Comparison of ENCODE assay signal across 10 cellular contexts in genomic region chr14:74945261-74945851, GRCh38. TPM values are rescaled to one million over a fixed set of nuclear protein-coding genes. Genes with fewer than 3 reads are reported as not detected.
DNase-seq lines count a peak whose midpoint lies in the region; ATAC-seq, FAIRE-seq and TF ChIP-seq lines count a peak whose summit lies in the region.
"Had no signal": no experiment of that assay in that cellular context is flagged by ENCODE, and none has a peak within 500 bp of the region (broad histone marks: within the 10 kb centered on the region; RNA-seq: fewer than 3 reads in every experiment).

No MANE protein-coding gene starts in this region.

- H2AFZ ChIP-seq in MM.1S (ENCODE audit: low read length) = no peak overlapping the region

- CTCF ChIA-PET in CD4-positive, alpha-beta memory T cell (lab: Charles Lee; ENCODE audit: partially characterized antibody) = interaction anchor here (0.6 to 6.2 kb wide), 21 partner anchors 9 to 359 kb away, joined by 3 to 101 read pairs (median 3); partner anchors contain the start of genes EIF2B2 and RPS6KL1

- peak; percentile 72 for DNase-seq in activated CD8-positive, alpha-beta memory T cell treated with anti-CD3 and anti-CD28 coated beads, Interleukin-2, amount 50 U/mL, for 48 hours
- no peak for DNase-seq in activated CD8-positive, alpha-beta memory T cell treated with anti-CD3 and anti-CD28 coated beads for 24 hours
- peak; percentile 16 for DNase-seq in MM.1S
- peak; percentile 32 for DNase-seq in cardiac fibroblast (ENCODE audit: low read depth in 2 of 2)
- peak in 2 of 6 donors; percentile 52 to 59 for DNase-seq in pancreas
- no peak for DNase-seq in CD4-positive, alpha-beta memory T cell
- DNase-seq in activated naive CD4-positive, alpha-beta T cell treated with anti-CD3 and anti-CD28 coated beads, Interleukin-2, amount 50 U/mL, for 16 hours = no peak

- no peaks in the 10 kb centered on the region for H3K36me3 ChIP-seq in MM.1S (replicated peaks; ENCODE audit: insufficient read depth, low read length)
- no peaks in the 10 kb centered on the region for H3K36me3 ChIP-seq in pancreas
- H3K36me3 ChIP-seq in CD4-positive, alpha-beta memory T cell (ENCODE audit: insufficient read depth, low read length) = no peaks in the 10 kb centered on the region

- H3K27ac Mint-ChIP-seq in CD4-positive, alpha-beta memory T cell = no peak overlapping the region

- no peaks in the 10 kb centered on the region for H3K79me2 ChIP-seq in MM.1S (ENCODE audit: low read length)

- no peak overlapping the region for H3K4me3 Mint-ChIP-seq in CD4-positive, alpha-beta memory T cell

- peaks cover 0 to 2% of the 10 kb centered on the region in 2 donors for H3K27me3 Mint-ChIP-seq in CD4-positive, alpha-beta memory T cell

- H3K4me1 Mint-ChIP-seq in CD4-positive, alpha-beta memory T cell = peaks cover 14 to 38% (median 32%) of the 10 kb centered on the region in 4 donors

- H3K27ac ChIP-seq in MM.1S (ENCODE audit: low read length) = no peak overlapping the region
- no peak overlapping the region for H3K27ac ChIP-seq in pancreas
- no peak overlapping the region for H3K27ac ChIP-seq in CD4-positive, alpha-beta memory T cell (ENCODE audit: low read depth, low read length)

- TF ChIP-seq CTCF in MM.1S (IDR thresholded peaks at IDR 0.05; ENCODE audit: low read length) (peak; percentile 45), cardiac fibroblast (IDR thresholded peaks at IDR 0.05; ENCODE audit: low read depth, low read length) (peak; percentile 60), pancreas (IDR thresholded peaks at IDR 0.05) (peak; percentile 23 to 45 (median 34))

- H3K27me3 ChIP-seq in MM.1S (replicated peaks; ENCODE audit: insufficient read depth, low read length) (no peaks in the 10 kb centered on the region), pancreas (no peaks in the 10 kb centered on the region)
- no peaks in the 10 kb centered on the region for H3K27me3 ChIP-seq in CD4-positive, alpha-beta memory T cell (ENCODE audit: insufficient read depth, low read length)

- H3K4me3 ChIP-seq in MM.1S (ENCODE audit: low read length) (no peak overlapping the region), cardiac fibroblast (replicated peaks in 1 of 2; ENCODE audit: low read depth in 2 of 2, low read length in 2 of 2) (no peak overlapping the region), pancreas (no peak overlapping the region)
- no peak overlapping the region for H3K4me3 ChIP-seq in CD4-positive, alpha-beta memory T cell (ENCODE audit: low read length in 2 of 2)
- H3K4me3 ChIP-seq: skin epidermis had no signal

- H3K9ac ChIP-seq in MM.1S (ENCODE audit: low read length) = no peak overlapping the region

- no peaks in the 10 kb centered on the region for H3K9me2 ChIP-seq in MM.1S (replicated peaks; ENCODE audit: insufficient read depth, low read length)

- H4K20me1 ChIP-seq in MM.1S (ENCODE audit: insufficient read depth, low read length) = no peaks in the 10 kb centered on the region

- peaks cover 0 to 2% (median 0%) of the 10 kb centered on the region in 8 donors for H3K9me3 Mint-ChIP-seq in CD4-positive, alpha-beta memory T cell
- H3K9me3 Mint-ChIP-seq: activated naive CD4-positive, alpha-beta T cell treated with anti-CD3 and anti-CD28 coated beads, Interleukin-2, amount 50 U/mL, for 72 hours had no signal

- intact Hi-C loops in pancreas (cut with DNase I) = loop anchor here in 2 of 3 donors (5.0 kb wide), 2 partner anchors 137 to 142 kb away; no protein-coding TSS in a partner anchor
- intact Hi-C loops in CD4-positive, alpha-beta memory T cell (cut with micrococcal nuclease) = loop anchor here (10.0 kb wide), 1 partner anchor 451 kb away; the partner anchor contains the start of genes ISCA2 and NPC2

- H3F3A ChIP-seq in MM.1S (ENCODE audit: insufficient read depth, low read length) = no peaks in the 10 kb centered on the region

- no peak for FAIRE-seq in pancreas (lab: Jason Lieb, UNC)

- no peaks in the 10 kb centered on the region for H3K36me3 Mint-ChIP-seq in CD4-positive, alpha-beta memory T cell

- ATAC-seq in pancreas = peak; percentile 33 to 65 (median 47)
- ATAC-seq in GM18502 (IDR thresholded peaks at IDR 0.05; ENCODE audit: poor library complexity, unreplicated experiment) = no peak

- 36 to 42% methylated on average over 17 of the region's 17 CpGs for WGBS in pancreas, 2 donors

- H3K4me1 ChIP-seq in MM.1S (ENCODE audit: low read length) (no peaks in the 10 kb centered on the region), pancreas (no peaks in the 10 kb centered on the region)
- peaks cover 43% of the 10 kb centered on the region for H3K4me1 ChIP-seq in CD4-positive, alpha-beta memory T cell (ENCODE audit: insufficient read depth, low read length)

- POLR2A ChIA-PET in CD4-positive, alpha-beta memory T cell (lab: Charles Lee; ENCODE audit: partially characterized antibody) = interaction anchor here (0.9 to 1.1 kb wide), 2 partner anchors 11 to 57 kb away, joined by 3 to 4 read pairs; partner anchors contain the start of gene EIF2B2

- H3K9me3 ChIP-seq in MM.1S (replicated peaks; ENCODE audit: insufficient read depth, low read length) (no peaks in the 10 kb centered on the region), pancreas (no peaks in the 10 kb centered on the region)
- H3K9me3 ChIP-seq in CD4-positive, alpha-beta memory T cell (ENCODE audit: control insufficient read depth in 1 of 2, low read length in 2 of 2) = no peaks in the 10 kb centered on the region

- no peak overlapping the region for H3K4me2 ChIP-seq in MM.1S (ENCODE audit: low read depth, low read length)

RNA-seq across cellular contexts. Expression of gene PGF, which starts 10.0 kb away (rescaled TPM):
- 1 to 10 TPM in 4 of 6 donors, under 1 TPM in 2; 0.73 to 4.7 (median 1.8) TPM for total RNA-seq in pancreas
- 1 to 10 TPM; 1.5 to 1.8 TPM for polyA plus RNA-seq in pancreas
- total RNA-seq in CD4-positive, alpha-beta memory T cell = not detected
- under 1 TPM; 0.11 to 0.13 TPM for polyA plus RNA-seq in CD4-positive, alpha-beta memory T cell

RNA-seq across cellular contexts. Expression of gene RPS6KL1, which starts 22.3 kb away (rescaled TPM):
- total RNA-seq in pancreas = 1 to 10 TPM; 4.0 to 7.7 (median 6.5) TPM
- 10 to 100 TPM; 14.6 to 23.8 TPM for polyA plus RNA-seq in pancreas
- total RNA-seq in CD4-positive, alpha-beta memory T cell = 1 to 10 TPM; 2.5 to 2.9 TPM
- polyA plus RNA-seq in CD4-positive, alpha-beta memory T cell = under 1 TPM; 0.45 to 0.87 TPM

RNA-seq across cellular contexts. Expression of gene EIF2B2, which starts 57.4 kb away (rescaled TPM):
- 10 to 100 TPM; 11.2 to 22.1 (median 16.6) TPM for total RNA-seq in pancreas
- 10 to 100 TPM; 12.4 to 19.0 TPM for polyA plus RNA-seq in pancreas
- total RNA-seq in CD4-positive, alpha-beta memory T cell = 10 to 100 TPM; 31.3 to 31.7 TPM
- polyA plus RNA-seq in CD4-positive, alpha-beta memory T cell = 10 to 100 TPM; 32.6 to 38.8 TPM

Comparison
In these comparisons a context has a peak if more than half of its experiments do, and no peak if none do; other contexts are left out.
1. DNase-seq: peak in activated CD8-positive, alpha-beta memory T cell treated with anti-CD3 and anti-CD28 coated beads, Interleukin-2, amount 50 U/mL, for 48 hours (single experiment), MM.1S (single experiment) and cardiac fibroblast (2 of 2); none in activated CD8-positive, alpha-beta memory T cell treated with anti-CD3 and anti-CD28 coated beads for 24 hours (single experiment), CD4-positive, alpha-beta memory T cell (0 of 5) and activated naive CD4-positive, alpha-beta T cell treated with anti-CD3 and anti-CD28 coated beads, Interleukin-2, amount 50 U/mL, for 16 hours (single experiment).
2. Peak in every context shown above with its lines, with median percentiles within 50 percentile points of each other: CTCF ChIP-seq.